Comparison of ENCODE assay signal across 11 cellular contexts in the genomic region with DNA sequence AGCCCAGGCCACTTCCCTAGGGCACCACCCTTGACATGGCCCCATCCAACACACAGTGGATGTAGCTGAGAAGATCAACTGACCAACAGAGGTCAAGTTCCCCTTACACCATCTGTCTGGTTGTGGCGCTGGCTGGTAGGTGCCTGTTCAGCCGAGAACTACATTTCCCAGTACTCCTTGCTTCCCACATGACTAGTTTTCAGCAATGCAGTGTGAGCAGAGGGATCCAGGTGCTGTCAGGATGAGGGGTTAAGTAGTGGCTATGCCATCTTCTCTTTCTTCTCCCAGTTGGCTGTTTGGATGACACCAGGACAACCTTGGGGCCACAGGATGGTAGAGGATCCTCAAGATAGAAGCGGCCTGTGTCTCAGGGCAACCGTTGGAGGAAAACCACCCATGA. TPM values are rescaled to one million over a fixed set of nuclear protein-coding genes. Genes with fewer than 3 reads are reported as not detected.
DNase-seq lines count a peak whose midpoint lies in the region; ATAC-seq and TF ChIP-seq lines count a peak whose summit lies in the region.
"Had no signal": no experiment of that assay in that cellular context is flagged by ENCODE, and none has a peak within 500 bp of the region (broad histone marks: within the 10 kb centered on the region; RNA-seq: fewer than 3 reads in every experiment).

No MANE protein-coding gene starts in this region.

- H3K27ac ChIP-seq in gastroesophageal sphincter, result peak overlapping the region in 3 of 4 donors; percentile 58 to 68 (median 66)
- H3K27ac ChIP-seq in tibial nerve, result peak overlapping the region; percentile 50 to 82 (median 60)
- H3K27ac ChIP-seq: C4-2B had no signal

- WGBS in gastroesophageal sphincter (ENCODE audit: low coverage in 1 of 2), 2 donors, result 83 to 88% methylated on average over 1 to 4 of the region's 4 CpGs
- WGBS in tibial nerve, 2 donors, result 94 to 97% methylated on average over 4 of the region's 4 CpGs

- ATAC-seq in gastroesophageal sphincter (no peak), GM18498 (IDR thresholded peaks at IDR 0.05; ENCODE audit: unreplicated experiment) (no peak)

- TF ChIP-seq CTCF in gastroesophageal sphincter (IDR thresholded peaks at IDR 0.05) (no peak), tibial nerve (IDR thresholded peaks at IDR 0.05) (no peak)

- no peaks in the 10 kb centered on the region for H3K36me3 ChIP-seq in NT2/D1 (ENCODE audit: insufficient read depth, insufficient read length, low read length)
- H3K36me3 ChIP-seq in gastroesophageal sphincter, result no peaks in the 10 kb centered on the region
- H3K36me3 ChIP-seq in tibial nerve, result no peaks in the 10 kb centered on the region

- no peak overlapping the region for H3K9ac ChIP-seq in NT2/D1 (ENCODE audit: insufficient read length, low read depth)

- H3K27me3 ChIP-seq in NT2/D1 (ENCODE audit: insufficient read depth, insufficient read length) (no peaks in the 10 kb centered on the region), gastroesophageal sphincter (no peaks in the 10 kb centered on the region), tibial nerve (no peaks in the 10 kb centered on the region)

- peak; percentile 41 for DNase-seq in activated effector memory CD4-positive, alpha-beta T cell treated with anti-CD3 and anti-CD28 coated beads, Interleukin-2, amount 50 U/mL, for 16 hours
- no peak for DNase-seq in activated effector memory CD4-positive, alpha-beta T cell treated with Interleukin-2 at 50 U/mL for 16 hours
- DNase-seq in NT2/D1 (ENCODE audit: low read depth, low spot score) (peak; percentile 25), tibial nerve (ENCODE audit: low spot score in 2 of 2) (peak in 1 of 2 donors; percentile 4), SW 1271 (lab: John Stamatoyannopoulos, UW) (no peak), amygdala (lab: John Stamatoyannopoulos, UW) (no peak)
- DNase-seq: cerebellar nuclear complex, hypothalamus had no signal

- TF ChIP-seq EP300 in gastroesophageal sphincter (IDR thresholded peaks at IDR 0.05), result no peak
- no peak for TF ChIP-seq EP300 in tibial nerve (IDR thresholded peaks at IDR 0.05)

- H3K4me1 ChIP-seq in NT2/D1 (ENCODE audit: insufficient read depth, insufficient read length) (peaks cover 12% of the 10 kb centered on the region), gastroesophageal sphincter (peaks cover 0 to 24% (median 9%) of the 10 kb centered on the region in 3 donors), tibial nerve (peaks cover 0 to 29% (median 14%) of the 10 kb centered on the region in 4 donors)

- H3K9me3 ChIP-seq in NT2/D1 (ENCODE audit: insufficient read depth, low read length) (no peaks in the 10 kb centered on the region), gastroesophageal sphincter (no peaks in the 10 kb centered on the region), tibial nerve (no peaks in the 10 kb centered on the region)

- TF ChIP-seq POLR2A in gastroesophageal sphincter (IDR thresholded peaks at IDR 0.05), result no peak
- no peak for TF ChIP-seq POLR2A in tibial nerve (IDR thresholded peaks at IDR 0.05)

- H3K4me3 ChIP-seq in NT2/D1 (ENCODE audit: insufficient read length, low read depth) (no peak overlapping the region), gastroesophageal sphincter (no peak overlapping the region), tibial nerve (no peak overlapping the region)

RNA-seq across cellular contexts. Expression of a gene that starts 48.6 kb away (rescaled TPM):
- total RNA-seq in gastroesophageal sphincter, result 10 to 100 TPM; 40.2 to 80.9 (median 56.0) TPM
- 10 to 100 TPM; 27.8 to 52.6 (median 44.4) TPM for total RNA-seq in tibial nerve

Comparison
In these comparisons a context has a peak if more than half of its experiments do, and no peak if none do; other contexts are left out.
1. DNase-seq: peak in activated effector memory CD4-positive, alpha-beta T cell treated with anti-CD3 and anti-CD28 coated beads, Interleukin-2, amount 50 U/mL, for 16 hours (single experiment) and NT2/D1 (single experiment); none in activated effector memory CD4-positive, alpha-beta T cell treated with Interleukin-2 at 50 U/mL for 16 hours (single experiment), SW 1271 (0 of 2) and amygdala (0 of 56).